In genomic region chr4:73734405-73735070, GRCh38 we compare ENCODE assay signal across 1 cellular context.
TF ChIP-seq lines count a peak whose summit lies in the region.

No MANE protein-coding gene starts in this region.

TF ChIP-seq in A549, 52 proteins besides CTCF, POLR2A, EP300 and RAD21:
- TF ChIP-seq ZNF302 (CRISPR knock-in tag; IDR thresholded peaks at IDR 0.05) (no peak), EHMT2 (IDR thresholded peaks at IDR 0.05; ENCODE audit: low read depth) (no peak), CBX2 (IDR thresholded peaks at IDR 0.05; ENCODE audit: borderline replicate concordance, low read depth) (no peak), ZSCAN20 (CRISPR knock-in tag; IDR thresholded peaks at IDR 0.05) (no peak), USF2 (IDR thresholded peaks at IDR 0.05) (no peak), HES2 (IDR thresholded peaks at IDR 0.05) (no peak), HOXB5 (CRISPR knock-in tag; IDR thresholded peaks at IDR 0.05) (no peak), JUNB (IDR thresholded peaks at IDR 0.05) (no peak), NPAS2 (CRISPR knock-in tag; IDR thresholded peaks at IDR 0.05; ENCODE audit: borderline replicate concordance) (no peak), ZC3H11A (IDR thresholded peaks at IDR 0.05) (no peak), JUN (IDR thresholded peaks at IDR 0.05) (no peak), MYC (IDR thresholded peaks at IDR 0.05; ENCODE audit: borderline replicate concordance, low read length) (no peak), ESRRA (IDR thresholded peaks at IDR 0.05; ENCODE audit: borderline replicate concordance, low read length) (no peak), KDM1A (IDR thresholded peaks at IDR 0.05; ENCODE audit: low read depth) (no peak), BHLHE40 (IDR thresholded peaks at IDR 0.05; ENCODE audit: low read depth, low read length) (no peak), BCL3 (IDR thresholded peaks at IDR 0.05) (no peak)
